33 cellular contexts compared by ENCODE assay signal in the genomic region with DNA sequence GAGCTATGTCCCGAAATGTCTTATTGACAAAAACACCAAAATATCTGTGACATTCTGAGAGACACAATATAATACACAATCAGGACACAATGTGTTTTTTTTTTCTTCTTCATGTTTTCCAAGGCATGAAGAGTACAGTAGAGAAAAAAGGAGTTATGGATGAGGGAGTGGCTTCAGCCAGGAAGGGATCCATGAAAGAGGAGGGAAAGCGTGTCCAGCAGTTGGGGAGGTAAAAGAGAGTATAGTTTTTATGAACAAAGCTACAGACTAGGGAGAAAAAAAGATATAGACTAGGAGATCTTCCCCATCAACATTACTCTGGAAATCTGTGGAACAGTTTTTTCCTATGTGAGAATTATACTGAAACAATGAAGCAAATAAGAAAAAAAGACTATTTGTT.
"Had no signal": no experiment of that assay in that cellular context is flagged by ENCODE, and none has a peak within 500 bp of the region (broad histone marks: within the 10 kb centered on the region; RNA-seq: fewer than 3 reads in every experiment).

No MANE protein-coding gene starts in this region.

- H3K4me3 ChIP-seq: ascending aorta, breast epithelium, cardiac muscle cell, colonic mucosa, dorsolateral prefrontal cortex, esophagus muscularis mucosa, gastrocnemius medialis had no signal

- H3K27me3 ChIP-seq: ascending aorta, breast epithelium, cardiac muscle cell, colonic mucosa, esophagus muscularis mucosa, foreskin keratinocyte, gastrocnemius medialis had no signal

- H3K36me3 ChIP-seq: ascending aorta, breast epithelium, cardiac muscle cell, colonic mucosa, esophagus muscularis mucosa, gastrocnemius medialis, WERI-Rb-1 had no signal

- ATAC-seq: activated CD4-positive, CD25-positive, alpha-beta regulatory T cell treated with anti-CD3 and anti-CD28 coated beads, Interleukin-2, amount 50 U/mL, for 24 hours; activated CD8-positive, alpha-beta T cell treated with anti-CD3 and anti-CD28 coated beads for 36 hours; activated naive CD4-positive, alpha-beta T cell treated with anti-CD3 and anti-CD28 coated beads, Interleukin-2, amount 50 U/mL, for 72 hours; activated T-cell treated with anti-CD3 and anti-CD28 coated beads, Interleukin-2, amount 50 U/mL, for 72 hours; foreskin keratinocyte; gastrocnemius medialis; T-helper 17 cell had no signal

- H3K9me3 ChIP-seq: ascending aorta, breast epithelium, colonic mucosa, esophagus muscularis mucosa, gastrocnemius medialis had no signal

- H3K4me1 Mint-ChIP-seq: activated B cell treated with CpG ODN at 0.5 μM for 24 hours; activated naive CD4-positive, alpha-beta T cell treated with anti-CD3 and anti-CD28 coated beads, Interleukin-2, amount 10 ng/mL, durations not matched to agents 7 days and 5 days; activated naive CD8-positive, alpha-beta T cell treated with anti-CD3 and anti-CD28 coated beads, Interleukin-2, amount 10 ng/mL, durations not matched to agents 7 days and 5 days; brain had no signal

- H3K9me3 Mint-ChIP-seq: activated B cell treated with CpG ODN at 0.5 μM for 24 hours; activated CD8-positive, alpha-beta T cell treated with anti-CD3 and anti-CD28 coated beads for 36 hours; activated naive CD4-positive, alpha-beta T cell treated with anti-CD3 and anti-CD28 coated beads, Interleukin-2, amount 10 ng/mL, durations not matched to agents 7 days and 5 days; activated naive CD4-positive, alpha-beta T cell treated with anti-CD3 and anti-CD28 coated beads, Interleukin-2, amount 50 U/mL, for 72 hours; activated naive CD8-positive, alpha-beta T cell treated with anti-CD3 and anti-CD28 coated beads, Interleukin-2, amount 10 ng/mL, durations not matched to agents 7 days and 5 days; activated T-cell treated with anti-CD3 and anti-CD28 coated beads, Interleukin-2, amount 50 U/mL, for 24 hours; activated T-cell treated with anti-CD3 and anti-CD28 coated beads, Interleukin-2, amount 50 U/mL, for 72 hours; T-helper 2 cell treated with Interferon-gamma antibody and Interleukin-4, amounts not matched to agents 5 μg/mL and 100 μg/mL, for 36 hours had no signal

- H3K4me3 Mint-ChIP-seq: activated B cell treated with CpG ODN at 0.5 μM for 24 hours; activated CD8-positive, alpha-beta T cell treated with anti-CD3 and anti-CD28 coated beads for 36 hours; activated naive CD4-positive, alpha-beta T cell treated with anti-CD3 and anti-CD28 coated beads, Interleukin-2, amount 10 ng/mL, durations not matched to agents 7 days and 5 days; activated naive CD8-positive, alpha-beta T cell treated with anti-CD3 and anti-CD28 coated beads, Interleukin-2, amount 10 ng/mL, durations not matched to agents 7 days and 5 days; activated T-cell treated with anti-CD3 and anti-CD28 coated beads, Interleukin-2, amount 50 U/mL, for 24 hours; activated T-cell treated with anti-CD3 and anti-CD28 coated beads, Interleukin-2, amount 50 U/mL, for 72 hours; brain; T-helper 17 cell; T-helper 2 cell treated with Interferon-gamma antibody and Interleukin-4, amounts not matched to agents 5 μg/mL and 100 μg/mL, for 36 hours had no signal

- H3K36me3 Mint-ChIP-seq: activated naive CD4-positive, alpha-beta T cell treated with anti-CD3 and anti-CD28 coated beads, Interleukin-2, amount 10 ng/mL, durations not matched to agents 7 days and 5 days; activated naive CD4-positive, alpha-beta T cell treated with anti-CD3 and anti-CD28 coated beads, Interleukin-2, amount 50 U/mL, for 72 hours; activated naive CD8-positive, alpha-beta T cell treated with anti-CD3 and anti-CD28 coated beads, Interleukin-2, amount 10 ng/mL, durations not matched to agents 7 days and 5 days; brain had no signal

- DNase-seq: activated B cell treated with CpG ODN at 0.5 μM for 24 hours; activated CD4-positive, alpha-beta T cell treated with anti-CD3 and anti-CD28 coated beads for 48 hours; activated CD4-positive, alpha-beta T cell treated with anti-CD3 and anti-CD28 coated beads, Interleukin-2, amount 50 U/mL, for 1 hour; activated CD4-positive, alpha-beta T cell treated with anti-CD3 and anti-CD28 coated beads, Interleukin-2, amount 50 U/mL, for 48 hours; activated CD8-positive, alpha-beta memory T cell treated with anti-CD3 and anti-CD28 coated beads for 24 hours; activated CD8-positive, alpha-beta T cell treated with anti-CD3 and anti-CD28 coated beads for 36 hours; activated gamma-delta T cell; activated naive CD4-positive, alpha-beta T cell; activated naive CD4-positive, alpha-beta T cell treated with anti-CD3 and anti-CD28 coated beads, Interleukin-2, amount 10 ng/mL, durations not matched to agents 7 days and 5 days; activated naive CD8-positive, alpha-beta T cell treated with anti-CD3 and anti-CD28 coated beads, Interleukin-2, amount 10 ng/mL, durations not matched to agents 7 days and 5 days; activated T-cell treated with anti-CD3 and anti-CD28 coated beads, Interleukin-2, amount 50 U/mL, for 24 hours; activated T-cell treated with anti-CD3 and anti-CD28 coated beads, Interleukin-2, amount 50 U/mL, for 72 hours; central memory CD4-positive, alpha-beta T cell; cerebellar nuclear complex; colonic mucosa; dorsolateral prefrontal cortex; effector memory CD4-positive, alpha-beta T cell; erythroblast; foreskin keratinocyte; gastrocnemius medialis; glutamatergic neuron; T-helper 1 cell; T-helper 17 cell; T1000; WERI-Rb-1 had no signal

- H3K27ac ChIP-seq: ascending aorta, breast epithelium, cardiac muscle cell, colonic mucosa, dorsolateral prefrontal cortex, esophagus muscularis mucosa, foreskin keratinocyte, gastrocnemius medialis, WERI-Rb-1 had no signal

- H3K27ac Mint-ChIP-seq: activated B cell treated with CpG ODN at 0.5 μM for 24 hours; activated CD8-positive, alpha-beta T cell treated with anti-CD3 and anti-CD28 coated beads for 36 hours; activated naive CD4-positive, alpha-beta T cell treated with anti-CD3 and anti-CD28 coated beads, Interleukin-2, amount 10 ng/mL, durations not matched to agents 7 days and 5 days; activated naive CD4-positive, alpha-beta T cell treated with anti-CD3 and anti-CD28 coated beads, Interleukin-2, amount 50 U/mL, for 72 hours; activated naive CD8-positive, alpha-beta T cell treated with anti-CD3 and anti-CD28 coated beads, Interleukin-2, amount 10 ng/mL, durations not matched to agents 7 days and 5 days; activated T-cell treated with anti-CD3 and anti-CD28 coated beads, Interleukin-2, amount 50 U/mL, for 24 hours; activated T-cell treated with anti-CD3 and anti-CD28 coated beads, Interleukin-2, amount 50 U/mL, for 72 hours; brain; T-helper 17 cell; T-helper 2 cell treated with Interferon-gamma antibody and Interleukin-4, amounts not matched to agents 5 μg/mL and 100 μg/mL, for 36 hours had no signal

- H3K4me1 ChIP-seq: ascending aorta, breast epithelium, colonic mucosa, gastrocnemius medialis had no signal
